Comparison of ENCODE assay signal across 4 cellular contexts in genomic region chr2:106108791-106109190, GRCh38.
"Had no signal": no experiment of that assay in that cellular context is flagged by ENCODE, and none has a peak within 500 bp of the region (broad histone marks: within the 10 kb centered on the region; RNA-seq: fewer than 3 reads in every experiment).

No MANE protein-coding gene starts in this region.

- H3K9me3 Mint-ChIP-seq: IgD-negative memory B cell had no signal

- H3K4me3 Mint-ChIP-seq: IgD-negative memory B cell had no signal

- H3K4me3 ChIP-seq: K562 had no signal

- H3K27ac ChIP-seq: HL-60 had no signal

- DNase-seq: KG1 had no signal

- H3K4me1 Mint-ChIP-seq: IgD-negative memory B cell had no signal

- H3K27me3 Mint-ChIP-seq: IgD-negative memory B cell had no signal
